ENCODE assay signal across 11 cellular contexts in genomic region chr20:36607586-36608387, GRCh38. TPM values are rescaled to one million over a fixed set of nuclear protein-coding genes. Genes with fewer than 3 reads are reported as not detected.
DNase-seq lines count a peak whose midpoint lies in the region; ATAC-seq, FAIRE-seq and TF ChIP-seq lines count a peak whose summit lies in the region.
"Had no signal": no experiment of that assay in that cellular context is flagged by ENCODE, and none has a peak within 500 bp of the region (broad histone marks: within the 10 kb centered on the region; RNA-seq: fewer than 3 reads in every experiment).

No MANE protein-coding gene starts in this region.

- no TSS peak for BruUV-seq in GM12878 (replicated peaks; lab: Mats Ljungman, UMichigan)

- no peak overlapping the region for H2AFZ ChIP-seq in GM12878 (ENCODE audit: control insufficient read depth, low read depth, low read length)

- H3K4me2 ChIP-seq in GM12878 (ENCODE audit: control insufficient read depth, insufficient read depth) = peak overlapping the region; percentile 39

- WGBS in GM12878 (ENCODE audit: insufficient coverage, insufficient replicate concordance, low lambda C conversion rate, missing lambda C conversion rate) = 80% methylated on average over 7 of the region's 7 CpGs

- no peak overlapping the region for H3K4me3 ChIP-seq in CD8-positive, alpha-beta T cell (ENCODE audit: low read depth, low read length)
- peak overlapping the region; percentile 98 for H3K4me3 ChIP-seq in Jurkat, Clone E6-1 (ENCODE audit: low read length)
- H3K4me3 ChIP-seq in GM12878 = peak overlapping the region; percentile 98

- SMC1A ChIA-PET in GM12878 (lab: Charles Lee; ENCODE audit: uncharacterized antibody, unreplicated experiment) = interaction anchor here (8.6 kb wide), 1 partner anchor 34 kb away, joined by 83 read pairs; the partner anchor contains the start of gene TGIF2

- peak overlapping the region; percentile 97 for H3K4me3 Mint-ChIP-seq in CD8-positive, alpha-beta T cell
- H3K4me3 Mint-ChIP-seq in natural killer cell treated with Interleukin-12 subunit alpha and Interleukin-12 subunit beta and Interleukin-15 and Interleukin-18, amount 100 ng/mL, for 72 hours = peak overlapping the region; percentile 100

- no peak for TF ChIP-seq RAD21 in GM12878 (IDR thresholded peaks at IDR 0.05; ENCODE audit: insufficient read depth, low read depth, low read length)

- H3K27me3 Mint-ChIP-seq in CD8-positive, alpha-beta T cell (ENCODE audit: low read depth) = no peaks in the 10 kb centered on the region
- H3K27me3 Mint-ChIP-seq in natural killer cell treated with Interleukin-12 subunit alpha and Interleukin-12 subunit beta and Interleukin-15 and Interleukin-18, amount 100 ng/mL, for 72 hours = no peaks in the 10 kb centered on the region

- CTCF ChIA-PET in CD8-positive, alpha-beta T cell (lab: Charles Lee) = interaction anchor here (1.2 to 2.6 kb wide), 2 partner anchors 36 to 147 kb away, joined by 4 to 6 read pairs; no protein-coding TSS in a partner anchor
- CTCF ChIA-PET in GM12878 (lab: Yijun Ruan, JAX) = no interaction called here

- H4K20me1 ChIP-seq in GM12878 (ENCODE audit: control insufficient read depth, insufficient read depth) = 0 out of 2 replicates have a peak, but pooled peaks cover 2% of the 10 kb centered on the region

- peak overlapping the region; percentile 97 for H3K27ac Mint-ChIP-seq in CD8-positive, alpha-beta T cell
- H3K27ac Mint-ChIP-seq in natural killer cell treated with Interleukin-12 subunit alpha and Interleukin-12 subunit beta and Interleukin-15 and Interleukin-18, amount 100 ng/mL, for 72 hours = peak overlapping the region; percentile 87 to 97

- H3K79me2 ChIP-seq in GM12878 (ENCODE audit: control insufficient read depth, insufficient read depth, low read length) = peaks cover 35% of the 10 kb centered on the region

- no peak for ATAC-seq in CD8-positive, alpha-beta T cell
- ATAC-seq in GM12878 (no peak), HG03521 (IDR thresholded peaks at IDR 0.05; ENCODE audit: unreplicated experiment) (no peak)
- ATAC-seq in natural killer cell treated with Interleukin-12 subunit alpha and Interleukin-12 subunit beta and Interleukin-15 and Interleukin-18, amount 100 ng/mL, for 72 hours = no peak
- ATAC-seq: sciatic nerve had no signal

- peaks cover 27% of the 10 kb centered on the region for H3K36me3 ChIP-seq in CD8-positive, alpha-beta T cell (ENCODE audit: insufficient read depth, low read length)
- peaks cover 18 to 23% of the 10 kb centered on the region in 2 experiments for H3K36me3 ChIP-seq in GM12878 (ENCODE audit: control insufficient read depth in 2 of 2, insufficient read depth in 2 of 2, low read length in 1 of 2)

- no peak for DNase-seq in CD8-positive, alpha-beta T cell
- DNase-seq in Jurkat, Clone E6-1 (ENCODE audit: low read depth, low spot score) = no peak
- no peak for DNase-seq in GM12878 (ENCODE audit: low read depth, low spot score)
- DNase-seq in natural killer cell treated with Interleukin-12 subunit alpha and Interleukin-12 subunit beta and Interleukin-15 and Interleukin-18, amount 100 ng/mL, for 72 hours (ENCODE audit: low spot score) = no peak
- DNase-seq in ecto neural progenitor cell (ENCODE audit: low spot score) = no peak
- no peak for DNase-seq in hepatic stellate cell (ENCODE audit: low spot score)
- DNase-seq in NCI-H82 (lab: John Stamatoyannopoulos, UW) = no peak

- TF ChIP-seq CTCF in CD8-positive, alpha-beta T cell (IDR thresholded peaks at IDR 0.05) = no peak
- TF ChIP-seq CTCF in GM12878 (IDR thresholded peaks at IDR 0.05 in 2 of 3, conservative IDR thresholded peaks at IDR 0.05 in 1 of 3; ENCODE audit: control insufficient read depth in 2 of 3, extremely low read depth in 1 of 3, insufficient read depth in 1 of 3, low read depth in 3 of 3, low read length in 3 of 3) = no peak

- H3K9ac ChIP-seq in GM12878 (ENCODE audit: control insufficient read depth, insufficient read depth, low read length) = no peak overlapping the region

- FAIRE-seq in GM12878 (lab: Jason Lieb, UNC) = no peak
- FAIRE-seq: frontal cortex had no signal

- no peaks in the 10 kb centered on the region for H3K9me3 Mint-ChIP-seq in CD8-positive, alpha-beta T cell
- no peaks in the 10 kb centered on the region for H3K9me3 Mint-ChIP-seq in natural killer cell treated with Interleukin-12 subunit alpha and Interleukin-12 subunit beta and Interleukin-15 and Interleukin-18, amount 100 ng/mL, for 72 hours

- no peaks in the 10 kb centered on the region for H3K9me3 ChIP-seq in CD8-positive, alpha-beta T cell (ENCODE audit: low read length)
- no peaks in the 10 kb centered on the region for H3K9me3 ChIP-seq in GM12878 (replicated peaks; ENCODE audit: control insufficient read depth, insufficient read depth, low read length)
- H3K9me3 ChIP-seq: tibial nerve had no signal

- peaks cover 66% of the 10 kb centered on the region for H3K36me3 Mint-ChIP-seq in CD8-positive, alpha-beta T cell
- peaks cover 25% of the 10 kb centered on the region for H3K36me3 Mint-ChIP-seq in natural killer cell treated with Interleukin-12 subunit alpha and Interleukin-12 subunit beta and Interleukin-15 and Interleukin-18, amount 100 ng/mL, for 72 hours

- H3K4me1 ChIP-seq in CD8-positive, alpha-beta T cell (ENCODE audit: insufficient read depth, low read length) = peaks cover 26% of the 10 kb centered on the region
- H3K4me1 ChIP-seq in GM12878 (ENCODE audit: control insufficient read depth, insufficient read depth, low read length) = peaks cover 10% of the 10 kb centered on the region; the same call in 1 of the 2 replicates

- no peak overlapping the region for H3K27ac ChIP-seq in CD8-positive, alpha-beta T cell (ENCODE audit: low read depth, low read length)
- no peak overlapping the region; the same call in 1 of the 2 replicates for H3K27ac ChIP-seq in GM12878 (ENCODE audit: control insufficient read depth, insufficient read depth)

- H3K27me3 ChIP-seq in CD8-positive, alpha-beta T cell (ENCODE audit: insufficient read depth, low read length) = no peaks in the 10 kb centered on the region
- H3K27me3 ChIP-seq in GM12878 (replicated peaks in 1 of 2; ENCODE audit: control insufficient read depth in 2 of 2, insufficient read depth in 2 of 2, low read length in 1 of 2) = no peaks in the 10 kb centered on the region
- H3K27me3 ChIP-seq: tibial nerve had no signal

- no peak for TF ChIP-seq POLR2A in GM12878 (IDR thresholded peaks at IDR 0.05; ENCODE audit: low read depth, low read length)

- in situ Hi-C loops in GM12878 (cut with MboI) = no loop called here

- H3K4me1 Mint-ChIP-seq in CD8-positive, alpha-beta T cell (ENCODE audit: low read depth) = peaks cover 32% of the 10 kb centered on the region
- peaks cover 25% of the 10 kb centered on the region in 2 donors for H3K4me1 Mint-ChIP-seq in natural killer cell treated with Interleukin-12 subunit alpha and Interleukin-12 subunit beta and Interleukin-15 and Interleukin-18, amount 100 ng/mL, for 72 hours (ENCODE audit: low read depth in 2 of 2)

- POLR2A ChIA-PET in CD8-positive, alpha-beta T cell (lab: Charles Lee) = interaction anchor here (1.3 to 4.4 kb wide), 3 partner anchors 35 to 82 kb away, joined by 3 to 74 read pairs (median 4); partner anchors contain the start of gene TGIF2
- POLR2A ChIA-PET in GM12878 (lab: Charles Lee) = interaction anchor here (0.6 kb wide), 1 partner anchor 89 kb away, joined by 5 read pairs; no protein-coding TSS in a partner anchor

- RAD21 ChIA-PET in GM12878 (lab: Charles Lee; ENCODE audit: unreplicated experiment) = no interaction called here

- TF ChIP-seq EP300 in GM12878 (IDR thresholded peaks at IDR 0.05; ENCODE audit: borderline replicate concordance in 1 of 2, control insufficient read depth in 1 of 2, low read depth in 2 of 2, low read length in 2 of 2) = no peak

- intact Hi-C loops in CD8-positive, alpha-beta T cell (cut with DNase I, micrococcal nuclease) = loop anchor here (2.0 to 10.0 kb wide), 4 partner anchors 21 to 403 kb away; no protein-coding TSS in a partner anchor
- intact Hi-C loops in GM12878 (cut with micrococcal nuclease; ENCODE audit: unreplicated experiment) = loop anchor here (5.0 to 10.0 kb wide), 2 partner anchors 50 to 257 kb away; a partner anchor contains a TSS

RNA-seq across cellular contexts. Expression of gene RAB5IF, which starts 2.2 kb away (rescaled TPM):
- 100 to 1,000 TPM; 106 to 108 TPM for total RNA-seq in CD8-positive, alpha-beta T cell
- polyA plus RNA-seq in Jurkat, Clone E6-1 (2012; ENCODE audit: insufficient read depth, insufficient read length) = 101 TPM
- total RNA-seq in GM12878 (2013; cell fraction: nucleolus; rRNA removed) = 15.9 and 18.4 TPM in 2 replicates
- total RNA-seq in GM12878 (2014; rRNA removed) (85.3 and 94.7 TPM in 2 replicates), GM12878 (2014; rRNA removed; fragmentation: Illumina TruSeq; extraction: Trizol) (79.8 and 82.5 TPM in 2 replicates), GM12878 (2021) (94.4 and 98.8 TPM in 2 replicates)
- polyA plus RNA-seq in GM12878 (2011; ENCODE audit: low read depth) = 94.3 TPM
- polyA plus RNA-seq in GM12878 (2011; rRNA removed) (140 and 147 TPM in 2 replicates), GM12878 (2014; fragmentation: Illumina TruSeq; extraction: Trizol) (83.1 and 88.7 TPM in 2 replicates), GM12878 (2014; fragmentation: Nextera tagmentation; extraction: Ambion mirVana) (10 to 100 TPM; 19.4 to 62.9 TPM), GM12878 (2014; rRNA removed) (114 and 119 TPM in 2 replicates), GM12878 (2016; fragmentation: Nextera tagmentation; extraction: Ambion mirVana) (100 to 1,000 TPM; 243 to 246 TPM)
- 117 and 123 TPM in 2 replicates for polyA plus RNA-seq in GM12878 (2011; cell fraction: cytosol; rRNA removed)
- polyA plus RNA-seq in GM12878 (2011; cell fraction: nucleus; rRNA removed) = 63.1 and 68.7 TPM in 2 replicates
- polyA plus RNA-seq in GM12878 (2012) = 53.8 and 69.0 TPM in 2 replicates
- 41.8 and 45.5 TPM in 2 replicates for polyA minus RNA-seq in GM12878 (2011; rRNA and poly(A)+ RNA removed)
- 20.6 and 25.0 TPM in 2 replicates for polyA minus RNA-seq in GM12878 (2011; cell fraction: cytosol; rRNA and poly(A)+ RNA removed)
- 10.2 and 15.5 TPM in 2 replicates for polyA minus RNA-seq in GM12878 (2011; cell fraction: nucleus; rRNA and poly(A)+ RNA removed)
- 100 to 1,000 TPM; 209 to 243 TPM for total RNA-seq in natural killer cell treated with Interleukin-12 subunit alpha and Interleukin-12 subunit beta and Interleukin-15 and Interleukin-18, amount 100 ng/mL, for 72 hours

RNA-seq across cellular contexts. Expression of gene TGIF2, which starts 34.4 kb away (rescaled TPM):
- total RNA-seq in CD8-positive, alpha-beta T cell = 10 to 100 TPM; 50.4 to 51.1 TPM
- 9.4 TPM for polyA plus RNA-seq in Jurkat, Clone E6-1 (2012; ENCODE audit: insufficient read depth, insufficient read length)
- 46.2 and 48.0 TPM in 2 replicates for total RNA-seq in GM12878 (2013; cell fraction: nucleolus; rRNA removed)
- 37.2 and 38.7 TPM in 2 replicates for total RNA-seq in GM12878 (2014; rRNA removed)
- total RNA-seq in GM12878 (2014; rRNA removed; fragmentation: Illumina TruSeq; extraction: Trizol) = 24.9 and 27.3 TPM in 2 replicates
- total RNA-seq in GM12878 (2021) = 43.5 and 47.1 TPM in 2 replicates
- polyA plus RNA-seq in GM12878 (2011; ENCODE audit: low read depth) = 8.9 TPM
- 31.1 and 36.1 TPM in 2 replicates for polyA plus RNA-seq in GM12878 (2011; rRNA removed)
- polyA plus RNA-seq in GM12878 (2011; cell fraction: cytosol; rRNA removed) = 42.5 and 47.7 TPM in 2 replicates
- polyA plus RNA-seq in GM12878 (2011; cell fraction: nucleus; rRNA removed) = 23.6 and 25.1 TPM in 2 replicates
- 15.7 and 21.9 TPM in 2 replicates for polyA plus RNA-seq in GM12878 (2012)
- 40.6 and 51.9 TPM in 2 replicates for polyA plus RNA-seq in GM12878 (2014; fragmentation: Illumina TruSeq; extraction: Trizol)
- polyA plus RNA-seq in GM12878 (2014; fragmentation: Nextera tagmentation; extraction: Ambion mirVana) = 10 to 100 TPM; 13.1 to 26.4 TPM
- polyA plus RNA-seq in GM12878 (2014; rRNA removed) = 37.7 and 40.4 TPM in 2 replicates
- polyA plus RNA-seq in GM12878 (2016; fragmentation: Nextera tagmentation; extraction: Ambion mirVana) = 10 to 100 TPM; 26.4 to 38.0 TPM
- 27.0 and 54.7 TPM in 2 replicates for polyA minus RNA-seq in GM12878 (2011; rRNA and poly(A)+ RNA removed)
- polyA minus RNA-seq in GM12878 (2011; cell fraction: cytosol; rRNA and poly(A)+ RNA removed) = 22.9 and 28.1 TPM in 2 replicates
- 7.1 and 14.4 TPM in 2 replicates for polyA minus RNA-seq in GM12878 (2011; cell fraction: nucleus; rRNA and poly(A)+ RNA removed)
- 10 to 100 TPM; 23.2 to 38.5 TPM for total RNA-seq in natural killer cell treated with Interleukin-12 subunit alpha and Interleukin-12 subunit beta and Interleukin-15 and Interleukin-18, amount 100 ng/mL, for 72 hours

RNA-seq across cellular contexts. Expression of gene SLA2, which starts 38.2 kb away (rescaled TPM):
- total RNA-seq in CD8-positive, alpha-beta T cell = 10 to 100 TPM; 58.5 to 60.3 TPM
- 55.6 TPM for polyA plus RNA-seq in Jurkat, Clone E6-1 (2012; ENCODE audit: insufficient read depth, insufficient read length)
- 0.66 and 0.86 TPM in 2 replicates for total RNA-seq in GM12878 (2013; cell fraction: nucleolus; rRNA removed)
- total RNA-seq in GM12878 (2014; rRNA removed) = 1.9 and 2.1 TPM in 2 replicates
- total RNA-seq in GM12878 (2014; rRNA removed; fragmentation: Illumina TruSeq; extraction: Trizol) = 2.0 and 2.2 TPM in 2 replicates
- 1.7 and 2.1 TPM in 2 replicates for total RNA-seq in GM12878 (2021)
- 0.28 TPM for polyA plus RNA-seq in GM12878 (2011; ENCODE audit: low read depth)
- polyA plus RNA-seq in GM12878 (2011; rRNA removed) = 0.13 and 0.29 TPM in 2 replicates
- polyA plus RNA-seq in GM12878 (2011; cell fraction: cytosol; rRNA removed) = 0.33 and 0.50 TPM in 2 replicates
- 0.27 and 0.28 TPM in 2 replicates for polyA plus RNA-seq in GM12878 (2011; cell fraction: nucleus; rRNA removed)
- polyA plus RNA-seq in GM12878 (2012) = 0.36 and 0.50 TPM in 2 replicates
- 2.3 and 3.1 TPM in 2 replicates for polyA plus RNA-seq in GM12878 (2014; fragmentation: Illumina TruSeq; extraction: Trizol)
- polyA plus RNA-seq in GM12878 (2014; fragmentation: Nextera tagmentation; extraction: Ambion mirVana) = under 1 TPM; 0.35 to 0.79 TPM
- polyA plus RNA-seq in GM12878 (2014; rRNA removed) = 2.7 and 3.3 TPM in 2 replicates
- polyA plus RNA-seq in GM12878 (2016; fragmentation: Nextera tagmentation; extraction: Ambion mirVana) = under 1 TPM; 0.47 to 0.88 TPM
- 0.22 and 0.31 TPM in 2 replicates for polyA minus RNA-seq in GM12878 (2011; rRNA and poly(A)+ RNA removed)
- polyA minus RNA-seq in GM12878 (2011; cell fraction: cytosol; rRNA and poly(A)+ RNA removed) = not detected in 2 replicates
- 0.24 TPM in 1 of 2 replicates, not detected in the other for polyA minus RNA-seq in GM12878 (2011; cell fraction: nucleus; rRNA and poly(A)+ RNA removed)
- total RNA-seq in natural killer cell treated with Interleukin-12 subunit alpha and Interleukin-12 subunit beta and Interleukin-15 and Interleukin-18, amount 100 ng/mL, for 72 hours = 10 to 100 TPM; 13.6 to 18.9 TPM

Comparison
In these comparisons a context has a peak if more than half of its experiments do, and no peak if none do; other contexts are left out.
1. RNA of gene SLA2, which starts 38.2 kb away (total RNA-seq): 58.5 to 60.3 TPM in CD8-positive, alpha-beta T cell and 13.6 to 18.9 TPM in natural killer cell treated with Interleukin-12 subunit alpha and Interleukin-12 subunit beta and Interleukin-15 and Interleukin-18, amount 100 ng/mL, for 72 hours; 0.66 to 2.2 TPM in GM12878; every median in the first group is over 4 times any median in the second.